ENCODE assay signal across 8 cellular contexts in the genomic region with DNA sequence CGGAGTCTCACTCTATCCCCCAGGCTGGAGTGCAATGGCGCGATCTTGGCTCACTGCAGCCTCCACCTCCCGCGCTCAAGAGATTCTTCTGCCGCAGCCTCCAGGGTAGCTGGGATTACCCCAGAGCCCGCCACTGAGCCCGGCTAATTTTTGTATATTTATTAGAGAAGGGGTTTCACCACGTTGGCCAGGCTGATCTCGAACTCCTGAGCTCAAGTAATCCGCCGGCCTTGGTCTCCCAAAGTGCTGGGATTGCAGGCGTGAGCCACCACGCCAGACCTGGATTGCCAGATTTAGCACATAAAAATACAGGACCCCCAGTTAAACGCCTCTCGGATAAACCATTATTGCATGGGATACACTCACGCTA. TPM values are rescaled to one million over a fixed set of nuclear protein-coding genes. Genes with fewer than 3 reads are reported as not detected.
DNase-seq lines count a peak whose midpoint lies in the region; ATAC-seq and TF ChIP-seq lines count a peak whose summit lies in the region.

No MANE protein-coding gene starts in this region.

- peak overlapping the region; percentile 79 for H3K4me3 ChIP-seq in OCI-LY1 (ENCODE audit: low read depth, low read length, poor library complexity, severe bottlenecking)
- H3K4me3 ChIP-seq in ectodermal cell (ENCODE audit: insufficient read depth, low read depth, low read length), result peak overlapping the region; percentile 98
- H3K4me3 ChIP-seq in neuron (ENCODE audit: low read length), result peak overlapping the region; percentile 92

- H3K4me1 ChIP-seq in OCI-LY1 (ENCODE audit: insufficient read depth, low read length, severe bottlenecking), result peaks cover 15% of the 10 kb centered on the region
- no peaks in the 10 kb centered on the region for H3K4me1 ChIP-seq in ectodermal cell (ENCODE audit: control insufficient read depth, insufficient read depth, low read length)
- peaks cover 9% of the 10 kb centered on the region for H3K4me1 ChIP-seq in neuron (ENCODE audit: insufficient read depth, low read length)

- TF ChIP-seq CTCF in C4-2B (conservative IDR thresholded peaks at IDR 0.05), result no peak
- TF ChIP-seq CTCF in OCI-LY1 (IDR thresholded peaks at IDR 0.05; ENCODE audit: low read length), result no peak

- peak overlapping the region; percentile 11; the same call in 1 of the 2 replicates for H2AFZ ChIP-seq in OCI-LY1 (ENCODE audit: low read length)
- H2AFZ ChIP-seq in neuron (ENCODE audit: low read depth, low read length), result peak overlapping the region; percentile 87

- no peaks in the 10 kb centered on the region for H4K20me1 ChIP-seq in OCI-LY1 (ENCODE audit: insufficient read depth, low read length)

- H3K9me2 ChIP-seq in OCI-LY1 (ENCODE audit: low read depth, low read length), result no peaks in the 10 kb centered on the region

- 68 to 73% methylated on average over 17 of the region's 17 CpGs for WGBS in ectodermal cell, 2 experiments

- H3K27me3 ChIP-seq in OCI-LY1 (ENCODE audit: insufficient read depth, low read length), result no peaks in the 10 kb centered on the region
- H3K27me3 ChIP-seq in ectodermal cell (ENCODE audit: control insufficient read depth, insufficient read depth, low read length, poor library complexity, severe bottlenecking), result no peaks in the 10 kb centered on the region
- no peaks in the 10 kb centered on the region for H3K27me3 ChIP-seq in neuron (ENCODE audit: insufficient read depth, low read length)

- peak overlapping the region; percentile 70 for H3K4me2 ChIP-seq in OCI-LY1 (ENCODE audit: low read length)

- ATAC-seq in GM18868 (IDR thresholded peaks at IDR 0.05; ENCODE audit: unreplicated experiment) (no peak), HG03175 (IDR thresholded peaks at IDR 0.05; ENCODE audit: unreplicated experiment) (no peak)

- 0 out of 2 replicates have a peak, but pooled peaks cover 4% of the 10 kb centered on the region for H3K9me3 ChIP-seq in OCI-LY1 (ENCODE audit: low read length)
- no peaks in the 10 kb centered on the region for H3K9me3 ChIP-seq in ectodermal cell (ENCODE audit: control insufficient read depth, low read length)
- no peaks in the 10 kb centered on the region for H3K9me3 ChIP-seq in neuron (ENCODE audit: low read length)

- peak overlapping the region; percentile 98 for H3K27ac ChIP-seq in C4-2B
- no peak overlapping the region for H3K27ac ChIP-seq in OCI-LY1 (ENCODE audit: low read depth, low read length, poor library complexity, severe bottlenecking)
- no peak overlapping the region for H3K27ac ChIP-seq in ectodermal cell (ENCODE audit: insufficient read depth, low read depth, low read length, poor library complexity, severe bottlenecking)

- H3F3A ChIP-seq in OCI-LY1 (ENCODE audit: insufficient read depth, low read length), result peaks cover 6% of the 10 kb centered on the region; the same call in 1 of the 2 replicates

- H3K36me3 ChIP-seq in OCI-LY1 (ENCODE audit: insufficient read depth, low read length) (peaks cover 20% of the 10 kb centered on the region; the same call in 1 of the 2 replicates), ectodermal cell (ENCODE audit: control insufficient read depth, insufficient read depth, low read length) (peaks cover 17% of the 10 kb centered on the region), neuron (ENCODE audit: insufficient read depth, low read length) (peaks cover 28% of the 10 kb centered on the region)

- DNase-seq in hippocampal formation (lab: John Stamatoyannopoulos, UW) (no peak), NCI-H1105 treated with DMSO at 0.1 percent for 48 hours (lab: John Stamatoyannopoulos, UW) (no peak)

- no peaks in the 10 kb centered on the region for H3K79me2 ChIP-seq in OCI-LY1 (ENCODE audit: insufficient read depth, low read length)

- H3K9ac ChIP-seq in OCI-LY1 (ENCODE audit: low read length), result no peak overlapping the region; the same call in 1 of the 2 replicates

RNA-seq across cellular contexts. Expression of a gene that starts 0.4 kb away (rescaled TPM):
- 51.4 TPM for polyA plus RNA-seq in ectodermal cell (2013, experiment 1 of 4)
- polyA plus RNA-seq in ectodermal cell (2013, experiment 2 of 4), result 46.6 TPM
- polyA plus RNA-seq in ectodermal cell (2013, experiment 3 of 4), result 44.0 TPM
- 47.7 TPM for polyA plus RNA-seq in ectodermal cell (2013, experiment 4 of 4)

RNA-seq across cellular contexts. Expression of a gene that starts 30.9 kb away (rescaled TPM):
- polyA plus RNA-seq in ectodermal cell (2013, experiment 1 of 4), result not detected
- polyA plus RNA-seq in ectodermal cell (2013, experiment 2 of 4), result not detected
- polyA plus RNA-seq in ectodermal cell (2013, experiment 3 of 4), result not detected
- not detected for polyA plus RNA-seq in ectodermal cell (2013, experiment 4 of 4)
